12 cellular contexts compared by ENCODE assay signal in the genomic region with DNA sequence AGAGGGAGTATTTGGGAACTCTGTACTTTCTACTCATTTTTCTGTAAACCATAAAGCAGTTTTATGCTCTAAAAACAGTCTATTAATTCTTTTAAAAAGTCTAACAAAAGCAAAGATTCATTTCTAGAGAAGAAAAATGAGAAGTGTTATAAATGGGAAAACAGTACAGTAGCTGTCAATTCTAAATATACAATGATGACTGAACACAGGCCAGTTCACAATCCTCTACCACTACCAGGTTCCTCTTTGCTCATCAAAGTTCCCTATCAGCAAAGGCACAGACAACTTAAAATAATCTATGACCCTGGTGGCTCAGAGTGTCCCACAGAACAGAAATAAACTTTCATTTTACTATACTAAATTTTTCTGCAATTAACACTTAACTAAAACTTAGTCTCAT. TPM values are rescaled to one million over a fixed set of nuclear protein-coding genes. Genes with fewer than 3 reads are reported as not detected.
DNase-seq lines count a peak whose midpoint lies in the region; ATAC-seq and TF ChIP-seq lines count a peak whose summit lies in the region.
"Had no signal": no experiment of that assay in that cellular context is flagged by ENCODE, and none has a peak within 500 bp of the region (broad histone marks: within the 10 kb centered on the region; RNA-seq: fewer than 3 reads in every experiment).

No MANE protein-coding gene starts in this region.

- no peak for TF ChIP-seq CTCF in CD14-positive monocyte (IDR thresholded peaks at IDR 0.05)
- TF ChIP-seq CTCF in chondrocyte (IDR thresholded peaks at IDR 0.05): no peak
- no peak for TF ChIP-seq CTCF in Peyer's patch (IDR thresholded peaks at IDR 0.05)

- no peaks in the 10 kb centered on the region for H3K9me2 ChIP-seq in Karpas-422 (replicated peaks; ENCODE audit: insufficient read depth, low read length)

- H3K4me1 Mint-ChIP-seq in CD14-positive monocyte: peaks cover 19% of the 10 kb centered on the region
- H3K4me1 Mint-ChIP-seq in chondrocyte (ENCODE audit: low read depth): peaks cover 14% of the 10 kb centered on the region

- H3K4me1 ChIP-seq in Karpas-422 (ENCODE audit: low read length) (peaks cover 13% of the 10 kb centered on the region), Peyer's patch (no peaks in the 10 kb centered on the region)

- peaks cover 41% of the 10 kb centered on the region for H3K36me3 ChIP-seq in Karpas-422 (ENCODE audit: insufficient read depth, low read length)
- peaks cover 0 to 25% (median 0%) of the 10 kb centered on the region in 3 donors for H3K36me3 ChIP-seq in Peyer's patch

- H3K36me3 Mint-ChIP-seq in CD14-positive monocyte (peaks cover 42 to 72% of the 10 kb centered on the region in 2 donors), chondrocyte (ENCODE audit: low read depth) (peaks cover 10% of the 10 kb centered on the region)

- H3K4me2 ChIP-seq in Karpas-422 (ENCODE audit: low read depth, low read length, poor library complexity, severe bottlenecking): peak overlapping the region; percentile 17

- no peak overlapping the region for H3K9ac ChIP-seq in Karpas-422 (ENCODE audit: low read length)

- H3K27ac Mint-ChIP-seq in CD14-positive monocyte (peak overlapping the region in 6 of 7 donors; percentile 13 to 85 (median 76)), chondrocyte (ENCODE audit: unreplicated experiment) (peak overlapping the region; percentile 24)

- H4K20me1 ChIP-seq in Karpas-422 (ENCODE audit: insufficient read depth, low read depth, low read length): peaks cover 18% of the 10 kb centered on the region; the same call in 1 of the 2 replicates

- H3K4me3 ChIP-seq in Karpas-422 (ENCODE audit: low read length): no peak overlapping the region
- H3K4me3 ChIP-seq in Peyer's patch: no peak overlapping the region
- H3K4me3 ChIP-seq: tibial artery had no signal

- no peak overlapping the region for H2AFZ ChIP-seq in Karpas-422 (ENCODE audit: low read length)

- peak; percentile 62 for ATAC-seq in GM21360 (IDR thresholded peaks at IDR 0.05; ENCODE audit: unreplicated experiment)
- no peak for ATAC-seq in GM18870 (IDR thresholded peaks at IDR 0.05; ENCODE audit: unreplicated experiment)

- H3K27ac ChIP-seq in Karpas-422 (ENCODE audit: low read length) (peak overlapping the region; percentile 54), Peyer's patch (peak overlapping the region in 1 of 4 donors; percentile 65)
- H3K27ac ChIP-seq: tibial artery had no signal

- TF ChIP-seq POLR2A in Peyer's patch (IDR thresholded peaks at IDR 0.05): no peak

- H3K9me3 Mint-ChIP-seq in CD14-positive monocyte (no peaks in the 10 kb centered on the region), chondrocyte (ENCODE audit: low read depth) (no peaks in the 10 kb centered on the region)

- H3K9me3 ChIP-seq in Karpas-422 (ENCODE audit: low read length) (no peaks in the 10 kb centered on the region), Peyer's patch (no peaks in the 10 kb centered on the region)
- H3K9me3 ChIP-seq: tibial artery had no signal

- no peak overlapping the region for H3K4me3 Mint-ChIP-seq in CD14-positive monocyte
- H3K4me3 Mint-ChIP-seq in chondrocyte (ENCODE audit: unreplicated experiment): no peak overlapping the region

- peaks cover 97% of the 10 kb centered on the region for H3K79me2 ChIP-seq in Karpas-422 (ENCODE audit: low read length)

- intact Hi-C loops in CD14-positive monocyte (cut with micrococcal nuclease): loop anchor here in 1 of 2 donors (10.0 kb wide), 1 partner anchor 49 kb away; no protein-coding TSS in a partner anchor

- H3K27me3 Mint-ChIP-seq in CD14-positive monocyte (ENCODE audit: low read depth in 3 of 3): peaks cover 0 to 2% (median 0%) of the 10 kb centered on the region in 3 donors
- no peaks in the 10 kb centered on the region for H3K27me3 Mint-ChIP-seq in chondrocyte (ENCODE audit: low read depth)

- DNase-seq in CD14-positive monocyte (ENCODE audit: low spot score) (no peak), Karpas-422 (no peak), chondrocyte (ENCODE audit: low spot score) (no peak), NCI-H1436 (lab: John Stamatoyannopoulos, UW) (no peak), Peyer's patch (no peak), activated gamma-delta T cell treated with Interleukin-2 at 50 U/mL for 16 hours (no peak)
- DNase-seq: activated effector memory CD4-positive, alpha-beta T cell treated with Interleukin-2 at 50 U/mL for 16 hours; DMS79; NCI-H82; tibial artery had no signal

- H3K27me3 ChIP-seq in Karpas-422 (ENCODE audit: low read length): no peaks in the 10 kb centered on the region
- H3K27me3 ChIP-seq in Peyer's patch: no peaks in the 10 kb centered on the region
- H3K27me3 ChIP-seq: tibial artery had no signal

RNA-seq across cellular contexts. Expression of gene NAA25, which starts 12.5 kb away (rescaled TPM):
- 1 to 10 TPM; 4.3 to 7.3 TPM for polyA plus RNA-seq in CD14-positive monocyte
- 30.7 and 39.2 TPM in 2 replicates for total RNA-seq in Karpas-422 (2014; rRNA removed; shearing (Covaris generic); ENCODE audit: low replicate concordance)
- total RNA-seq in chondrocyte (12.3 to 22.0 TPM (median 14.1 TPM) in 3 replicates), Peyer's patch (10 to 100 TPM; 18.9 to 25.6 (median 22.2) TPM)

RNA-seq across cellular contexts. Expression of gene TRAFD1, which starts 29.3 kb away (rescaled TPM):
- polyA plus RNA-seq in CD14-positive monocyte: 10 to 100 TPM; 82.3 to 83.6 TPM
- total RNA-seq in Karpas-422 (2014; rRNA removed; shearing (Covaris generic); ENCODE audit: low replicate concordance): 52.1 and 86.1 TPM in 2 replicates
- total RNA-seq in chondrocyte (27.5 to 34.0 TPM (median 29.7 TPM) in 3 replicates), Peyer's patch (10 to 100 TPM; 19.4 to 95.7 (median 30.5) TPM)
